ENCODE assay signal across 4 cellular contexts in the genomic region with DNA sequence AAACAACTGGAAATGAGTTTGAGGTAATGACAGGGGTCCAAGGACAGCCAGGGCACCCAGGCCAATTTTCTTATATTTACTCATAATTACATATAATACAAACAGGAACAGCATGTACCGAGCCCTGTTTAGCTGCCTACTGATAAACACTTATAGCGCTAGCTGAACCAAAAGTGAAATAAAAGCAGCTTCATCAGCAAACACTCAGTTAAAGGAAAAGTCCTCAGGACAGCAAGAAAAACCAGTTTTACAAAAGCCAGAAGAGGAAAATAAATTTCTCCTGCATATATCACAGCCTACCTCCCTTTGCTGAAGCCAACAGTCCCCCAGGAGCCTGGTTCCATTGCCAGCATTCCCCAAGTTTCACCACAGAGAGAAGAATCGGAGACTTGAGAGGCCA. TPM values are rescaled to one million over a fixed set of nuclear protein-coding genes. Genes with fewer than 3 reads are reported as not detected.
"Had no signal": no experiment of that assay in that cellular context is flagged by ENCODE, and none has a peak within 500 bp of the region (broad histone marks: within the 10 kb centered on the region; RNA-seq: fewer than 3 reads in every experiment).

No MANE protein-coding gene starts in this region.

RNA-seq across cellular contexts. Expression of a gene that starts 49.8 kb away (rescaled TPM):
- total RNA-seq: LHCN-M2, M059J, MCF 10A, NCI-H460 had no signal
